In genomic region chr7:76310102-76310957, GRCh38 we compare ENCODE assay signal across 9 cellular contexts. TPM values are rescaled to one million over a fixed set of nuclear protein-coding genes. Genes with fewer than 3 reads are reported as not detected.
A peak's percentile ranks its signal among the peaks of the same experiment; 100 is the strongest.
DNase-seq lines count a peak whose midpoint lies in the region; ATAC-seq, FAIRE-seq and TF ChIP-seq lines count a peak whose summit lies in the region.
"Had no signal": no experiment of that assay in that cellular context is flagged by ENCODE, and none has a peak within 500 bp of the region (broad histone marks: within the 10 kb centered on the region; RNA-seq: fewer than 3 reads in every experiment).

No MANE protein-coding gene starts in this region.

- H3K27ac ChIP-seq in suprapubic skin = peak overlapping the region; percentile 77

- H3K27ac Mint-ChIP-seq in glutamatergic neuron (ENCODE audit: unreplicated experiment) = peak overlapping the region; percentile 75
- H3K27ac Mint-ChIP-seq in stimulated activated memory B cell treated with anti-CD40 and anti-IgM and Interleukin-4, amounts not matched to agents 10 μg/mL and 1 μg/mL and 100 μg/mL, for 72 hours = no peak overlapping the region
- H3K27ac Mint-ChIP-seq: activated naive CD8-positive, alpha-beta T cell treated with anti-CD3 and anti-CD28 coated beads, Interleukin-2, amount 50 U/mL, for 24 hours had no signal

- 37% methylated on average over 21 of the region's 21 CpGs for WGBS in suprapubic skin

- no peak for ATAC-seq in stimulated activated memory B cell treated with anti-CD40 and anti-IgM and Interleukin-4, amounts not matched to agents 10 μg/mL and 1 μg/mL and 100 μg/mL, for 72 hours
- ATAC-seq in HG02610 (IDR thresholded peaks at IDR 0.05; ENCODE audit: unreplicated experiment) = no peak
- ATAC-seq: activated naive CD8-positive, alpha-beta T cell treated with anti-CD3 and anti-CD28 coated beads, Interleukin-2, amount 50 U/mL, for 24 hours had no signal

- DNase-seq in NCI-H1417 treated with DMSO at 0.1 percent for 48 hours (lab: John Stamatoyannopoulos, UW) (peak; percentile 37), SK-MEL-5 (ENCODE audit: low read depth, low spot score) (peak; percentile 99), glutamatergic neuron (peak; percentile 40), suprapubic skin (ENCODE audit: low spot score in 2 of 2) (no peak), urothelium cell line (ENCODE audit: low spot score) (no peak), H54 (ENCODE audit: insufficient read length, low spot score) (no peak)
- DNase-seq: activated naive CD8-positive, alpha-beta T cell treated with anti-CD3 and anti-CD28 coated beads, Interleukin-2, amount 50 U/mL, for 24 hours had no signal

- peaks cover 50% of the 10 kb centered on the region for H3K4me1 ChIP-seq in suprapubic skin

- no peak overlapping the region for H3K4me3 Mint-ChIP-seq in glutamatergic neuron (ENCODE audit: unreplicated experiment)
- H3K4me3 Mint-ChIP-seq in stimulated activated memory B cell treated with anti-CD40 and anti-IgM and Interleukin-4, amounts not matched to agents 10 μg/mL and 1 μg/mL and 100 μg/mL, for 72 hours = no peak overlapping the region
- H3K4me3 Mint-ChIP-seq: activated naive CD8-positive, alpha-beta T cell treated with anti-CD3 and anti-CD28 coated beads, Interleukin-2, amount 50 U/mL, for 24 hours had no signal

- no peaks in the 10 kb centered on the region for H3K27me3 ChIP-seq in suprapubic skin

- no peak for FAIRE-seq in urothelium cell line (lab: Jason Lieb, UNC)
- no peak for FAIRE-seq in H54 (lab: Jason Lieb, UNC)

- H3K4me3 ChIP-seq in suprapubic skin = peak overlapping the region; percentile 7

- H3K9me3 Mint-ChIP-seq in glutamatergic neuron (ENCODE audit: unreplicated experiment) = peaks cover 2% of the 10 kb centered on the region
- no peaks in the 10 kb centered on the region for H3K9me3 Mint-ChIP-seq in stimulated activated memory B cell treated with anti-CD40 and anti-IgM and Interleukin-4, amounts not matched to agents 10 μg/mL and 1 μg/mL and 100 μg/mL, for 72 hours
- H3K9me3 Mint-ChIP-seq: activated naive CD8-positive, alpha-beta T cell treated with anti-CD3 and anti-CD28 coated beads, Interleukin-2, amount 50 U/mL, for 24 hours had no signal

- no peaks in the 10 kb centered on the region for H3K36me3 Mint-ChIP-seq in glutamatergic neuron (ENCODE audit: unreplicated experiment)
- H3K36me3 Mint-ChIP-seq in stimulated activated memory B cell treated with anti-CD40 and anti-IgM and Interleukin-4, amounts not matched to agents 10 μg/mL and 1 μg/mL and 100 μg/mL, for 72 hours = no peaks in the 10 kb centered on the region

- H3K9me3 ChIP-seq in suprapubic skin = no peaks in the 10 kb centered on the region

- in situ Hi-C loops in SK-MEL-5 (cut with HindIII; ENCODE audit: low pct_unique_long_range_greater_than_20kb, low sequenced_read_pairs) = no loop called here

- TF ChIP-seq CTCF in glutamatergic neuron (IDR thresholded peaks at IDR 0.05; ENCODE audit: partially characterized antibody, unreplicated experiment) = no peak
- TF ChIP-seq CTCF in suprapubic skin (IDR thresholded peaks at IDR 0.05) = no peak

- TF ChIP-seq EP300 in suprapubic skin (IDR thresholded peaks at IDR 0.05) = no peak

- H3K36me3 ChIP-seq in suprapubic skin = no peaks in the 10 kb centered on the region

- H3K4me1 Mint-ChIP-seq in glutamatergic neuron (ENCODE audit: low read depth, unreplicated experiment) = peaks cover 6% of the 10 kb centered on the region
- H3K4me1 Mint-ChIP-seq in stimulated activated memory B cell treated with anti-CD40 and anti-IgM and Interleukin-4, amounts not matched to agents 10 μg/mL and 1 μg/mL and 100 μg/mL, for 72 hours = peaks cover 7% of the 10 kb centered on the region

- H3K27me3 Mint-ChIP-seq in glutamatergic neuron (ENCODE audit: unreplicated experiment) = peaks cover 13% of the 10 kb centered on the region
- H3K27me3 Mint-ChIP-seq in stimulated activated memory B cell treated with anti-CD40 and anti-IgM and Interleukin-4, amounts not matched to agents 10 μg/mL and 1 μg/mL and 100 μg/mL, for 72 hours = no peaks in the 10 kb centered on the region
- H3K27me3 Mint-ChIP-seq: activated naive CD8-positive, alpha-beta T cell treated with anti-CD3 and anti-CD28 coated beads, Interleukin-2, amount 50 U/mL, for 24 hours had no signal

- TF ChIP-seq POLR2A in suprapubic skin (IDR thresholded peaks at IDR 0.05) (no peak), H54 (IDR thresholded peaks at IDR 0.05; ENCODE audit: low read depth, low read length) (no peak)

RNA-seq across cellular contexts. Expression of gene HSPB1, which starts 7.9 kb away (rescaled TPM):
- 84.7 and 92.2 TPM in 2 replicates for total RNA-seq in SK-MEL-5 (2014; rRNA removed; shearing (Covaris generic))
- polyA plus RNA-seq in SK-MEL-5 (2015; cell fraction: cytosol; rRNA removed) = 925 and 1,406 TPM in 2 replicates
- polyA plus RNA-seq in SK-MEL-5 (2015; cell fraction: nucleus; rRNA removed) = 91.6 and 136 TPM in 2 replicates
- total RNA-seq in glutamatergic neuron (ENCODE audit: unreplicated experiment) = 50.4 TPM
- 1,000 to 10,000 TPM in 3 of 4 donors, 100 to 1,000 TPM in 1; 981 to 2,288 (median 2,045) TPM for total RNA-seq in suprapubic skin

RNA-seq across cellular contexts. Expression of gene YWHAG, which starts 48.5 kb away (rescaled TPM):
- total RNA-seq in SK-MEL-5 (2014; rRNA removed; shearing (Covaris generic)) = 69.0 and 74.5 TPM in 2 replicates
- polyA plus RNA-seq in SK-MEL-5 (2015; cell fraction: cytosol; rRNA removed) = 160 and 195 TPM in 2 replicates
- polyA plus RNA-seq in SK-MEL-5 (2015; cell fraction: nucleus; rRNA removed) = 69.8 and 79.8 TPM in 2 replicates
- total RNA-seq in glutamatergic neuron (ENCODE audit: unreplicated experiment) = 650 TPM
- 10 to 100 TPM; 47.4 to 67.6 (median 65.8) TPM for total RNA-seq in suprapubic skin

Comparison
In these comparisons a context has a peak if more than half of its experiments do, and no peak if none do; other contexts are left out.
1. DNase-seq: peak in NCI-H1417 treated with DMSO at 0.1 percent for 48 hours (single experiment), SK-MEL-5 (single experiment) and glutamatergic neuron (single experiment); none in suprapubic skin (0 of 2), urothelium cell line (single experiment) and H54 (single experiment).
2. RNA of gene HSPB1, which starts 7.9 kb away (total RNA-seq): 981 to 2,288 TPM in suprapubic skin; 84.7 to 92.2 TPM in SK-MEL-5 and 50.4 TPM in glutamatergic neuron (single experiment); every median in the first group is over 10 times any median in the second.